In genomic region chr17:28404812-28405570, GRCh38 we compare ENCODE assay signal across 1 cellular context.
TF ChIP-seq lines count a peak whose summit lies in the region.

No MANE protein-coding gene starts in this region.

TF ChIP-seq in H1, 55 proteins besides CTCF, POLR2A, EP300 and RAD21:
- TF ChIP-seq GABPA (IDR thresholded peaks at IDR 0.05; ENCODE audit: borderline replicate concordance, insufficient read depth, low read length) (0 out of 2 replicates have a peak, but pooled peaks have one; percentile 8), BACH1 (IDR thresholded peaks at IDR 0.05; ENCODE audit: low read length) (no peak)
